Comparison of ENCODE assay signal across 14 cellular contexts in genomic region chrX:110430293-110431076, GRCh38.
"Had no signal": no experiment of that assay in that cellular context is flagged by ENCODE, and none has a peak within 500 bp of the region (broad histone marks: within the 10 kb centered on the region; RNA-seq: fewer than 3 reads in every experiment).

No MANE protein-coding gene starts in this region.

- H3K9me3 ChIP-seq: psoas muscle, right lobe of liver, tibial artery had no signal

- H3K27ac ChIP-seq: foreskin keratinocyte, psoas muscle, right lobe of liver, tibial artery had no signal

- H3K9me3 Mint-ChIP-seq: activated naive CD8-positive, alpha-beta T cell treated with anti-CD3 and anti-CD28 coated beads, Interleukin-2, amount 10 ng/mL, durations not matched to agents 7 days and 5 days; nephron; stimulated activated memory B cell treated with anti-CD40 and anti-IgM and Interleukin-4, amounts not matched to agents 10 μg/mL and 1 μg/mL and 100 μg/mL, for 72 hours had no signal

- H3K36me3 ChIP-seq: right lobe of liver, tibial artery had no signal

- H3K4me1 Mint-ChIP-seq: activated naive CD8-positive, alpha-beta T cell treated with anti-CD3 and anti-CD28 coated beads, Interleukin-2, amount 10 ng/mL, durations not matched to agents 7 days and 5 days; stimulated activated memory B cell treated with anti-CD40 and anti-IgM and Interleukin-4, amounts not matched to agents 10 μg/mL and 1 μg/mL and 100 μg/mL, for 72 hours had no signal

- H3K27me3 ChIP-seq: foreskin keratinocyte, right lobe of liver, tibial artery had no signal

- H3K4me3 Mint-ChIP-seq: activated naive CD8-positive, alpha-beta T cell treated with anti-CD3 and anti-CD28 coated beads, Interleukin-2, amount 10 ng/mL, durations not matched to agents 7 days and 5 days; nephron; stimulated activated memory B cell treated with anti-CD40 and anti-IgM and Interleukin-4, amounts not matched to agents 10 μg/mL and 1 μg/mL and 100 μg/mL, for 72 hours had no signal

- ATAC-seq: foreskin keratinocyte; left lobe of liver; psoas muscle; right lobe of liver; stimulated activated memory B cell treated with anti-CD40 and anti-IgM and Interleukin-4, amounts not matched to agents 10 μg/mL and 1 μg/mL and 100 μg/mL, for 72 hours had no signal

- H3K4me3 ChIP-seq: psoas muscle, right lobe of liver, tibial artery had no signal

- H3K27ac Mint-ChIP-seq: activated naive CD8-positive, alpha-beta T cell treated with anti-CD3 and anti-CD28 coated beads, Interleukin-2, amount 10 ng/mL, durations not matched to agents 7 days and 5 days; stimulated activated memory B cell treated with anti-CD40 and anti-IgM and Interleukin-4, amounts not matched to agents 10 μg/mL and 1 μg/mL and 100 μg/mL, for 72 hours had no signal

- H3K4me1 ChIP-seq: foreskin keratinocyte, psoas muscle, right lobe of liver, tibial artery had no signal

- DNase-seq: activated CD4-positive, CD25-positive, alpha-beta regulatory T cell; activated naive CD8-positive, alpha-beta T cell treated with anti-CD3 and anti-CD28 coated beads, Interleukin-2, amount 10 ng/mL, durations not matched to agents 7 days and 5 days; activated T-cell treated with anti-CD3 and anti-CD28 coated beads, Interleukin-2, amount 50 U/mL, for 1 hour; anterior cingulate cortex; foreskin keratinocyte; occipital lobe; psoas muscle; right lobe of liver; stimulated activated CD4-positive, alpha-beta T cell treated with anti-CD3 and anti-CD28 coated beads, Interleukin-1b, Interleukin-23, amount 100 ng/mL, for 48 hours; T-helper 2 cell; tibial artery had no signal

- H3K36me3 Mint-ChIP-seq: activated naive CD8-positive, alpha-beta T cell treated with anti-CD3 and anti-CD28 coated beads, Interleukin-2, amount 10 ng/mL, durations not matched to agents 7 days and 5 days; stimulated activated memory B cell treated with anti-CD40 and anti-IgM and Interleukin-4, amounts not matched to agents 10 μg/mL and 1 μg/mL and 100 μg/mL, for 72 hours had no signal
